ENCODE assay signal across 8 cellular contexts in the genomic region with DNA sequence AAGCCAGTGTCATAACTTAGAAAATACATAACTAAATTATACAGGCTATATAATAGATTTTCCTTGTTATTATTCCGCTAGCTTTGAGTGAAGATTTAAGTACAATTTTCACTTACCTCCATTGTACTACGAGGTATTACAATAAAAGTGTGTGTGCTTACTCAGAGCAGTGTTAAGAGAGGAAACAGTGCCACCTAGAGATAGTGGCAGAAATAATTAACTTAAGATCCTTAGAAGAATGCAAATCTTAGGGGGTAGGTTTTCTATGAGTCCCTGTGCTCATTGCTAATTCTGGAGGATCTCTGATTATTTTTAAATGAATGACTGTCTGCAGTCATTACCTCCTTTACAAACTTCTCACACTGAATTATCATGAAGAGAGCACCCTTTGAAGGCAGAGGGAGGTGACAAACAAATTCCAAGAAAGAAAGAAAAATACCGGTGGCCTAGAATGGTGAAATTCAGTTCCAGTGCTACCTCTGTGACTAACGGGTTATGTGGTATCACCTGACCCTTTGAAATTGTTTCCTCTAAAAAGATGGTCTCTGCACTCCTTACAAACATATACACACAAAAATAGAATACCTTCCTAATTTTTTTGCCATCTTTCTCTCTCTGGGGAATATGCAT.
DNase-seq lines count a peak whose midpoint lies in the region; ATAC-seq and TF ChIP-seq lines count a peak whose summit lies in the region.

No MANE protein-coding gene starts in this region.

- H3K27me3 Mint-ChIP-seq in brain (no peaks in the 10 kb centered on the region), nephron (ENCODE audit: low read depth) (peaks cover 3% of the 10 kb centered on the region)

- no peaks in the 10 kb centered on the region for H3K9me2 ChIP-seq in MM.1S (replicated peaks; ENCODE audit: insufficient read depth, low read length)

- DNase-seq in GM06990 (ENCODE audit: extremely low read depth, insufficient read length) = no peak
- DNase-seq in MM.1S = peak; percentile 38
- DNase-seq in effector memory CD4-positive, alpha-beta T cell = no peak
- DNase-seq in NCI-H2107 treated with DMSO at 0.1 percent for 48 hours (lab: John Stamatoyannopoulos, UW; ENCODE audit: unreplicated experiment) = no peak

- H3K27ac ChIP-seq in MM.1S (ENCODE audit: low read length) = no peak overlapping the region
- no peak overlapping the region for H3K27ac ChIP-seq in effector memory CD4-positive, alpha-beta T cell (ENCODE audit: insufficient read depth, low read length, poor library complexity, severe bottlenecking)

- no peak overlapping the region for H3K4me2 ChIP-seq in MM.1S (ENCODE audit: low read depth, low read length)

- peak; percentile 45 for TF ChIP-seq CTCF in GM06990 (IDR thresholded peaks at IDR 0.05; ENCODE audit: insufficient read depth, low read length, poor library complexity, severe bottlenecking)
- TF ChIP-seq CTCF in MM.1S (IDR thresholded peaks at IDR 0.05; ENCODE audit: low read length) = peak; percentile 66
- peak; percentile 60 to 78 for TF ChIP-seq CTCF in brain (conservative IDR thresholded peaks at IDR 0.05)
- TF ChIP-seq CTCF in nephron (IDR thresholded peaks at IDR 0.05; ENCODE audit: unreplicated experiment in 3 of 3) = peak in 2 of 3 experiments; percentile 44 to 62

- peak overlapping the region in 1 of 5 experiments; percentile 44 for H3K27ac Mint-ChIP-seq in brain
- no peak overlapping the region for H3K27ac Mint-ChIP-seq in nephron

- no peaks in the 10 kb centered on the region for H3K79me2 ChIP-seq in MM.1S (ENCODE audit: low read length)

- ATAC-seq in GM21576 (IDR thresholded peaks at IDR 0.05; ENCODE audit: unreplicated experiment) (peak; percentile 71), GM19324 (IDR thresholded peaks at IDR 0.05; ENCODE audit: low FRiP score, unreplicated experiment) (no peak)

- H3K36me3 ChIP-seq in GM06990 (ENCODE audit: control insufficient read depth, insufficient read depth, low read length) (no peaks in the 10 kb centered on the region), MM.1S (replicated peaks; ENCODE audit: insufficient read depth, low read length) (no peaks in the 10 kb centered on the region)
- no peaks in the 10 kb centered on the region for H3K36me3 ChIP-seq in effector memory CD4-positive, alpha-beta T cell (ENCODE audit: control insufficient read depth, insufficient read depth, low read length)

- no peak overlapping the region for H3K9ac ChIP-seq in MM.1S (ENCODE audit: low read length)

- no peak overlapping the region for H2AFZ ChIP-seq in MM.1S (ENCODE audit: low read length)

- H3K4me1 Mint-ChIP-seq in brain = peaks cover 3% of the 10 kb centered on the region
- H3K4me1 Mint-ChIP-seq in nephron = no peaks in the 10 kb centered on the region

- H4K20me1 ChIP-seq in MM.1S (ENCODE audit: insufficient read depth, low read length) = no peaks in the 10 kb centered on the region

- no peaks in the 10 kb centered on the region for H3K4me1 ChIP-seq in MM.1S (ENCODE audit: low read length)
- H3K4me1 ChIP-seq in effector memory CD4-positive, alpha-beta T cell (ENCODE audit: control insufficient read depth, insufficient read depth, low read length, poor library complexity, severe bottlenecking) = no peaks in the 10 kb centered on the region

- H3K9me3 Mint-ChIP-seq in brain (no peaks in the 10 kb centered on the region), nephron (no peaks in the 10 kb centered on the region)

- H3K36me3 Mint-ChIP-seq in brain = no peaks in the 10 kb centered on the region
- no peaks in the 10 kb centered on the region for H3K36me3 Mint-ChIP-seq in nephron (ENCODE audit: low read depth)

- H3K4me3 Mint-ChIP-seq in brain (no peak overlapping the region), nephron (no peak overlapping the region)

- no peaks in the 10 kb centered on the region for H3F3A ChIP-seq in MM.1S (ENCODE audit: insufficient read depth, low read length)

- H3K4me3 ChIP-seq in GM06990 (replicated peaks; ENCODE audit: low read depth, low read length) (no peak overlapping the region), MM.1S (ENCODE audit: low read length) (no peak overlapping the region)
- no peak overlapping the region for H3K4me3 ChIP-seq in effector memory CD4-positive, alpha-beta T cell (ENCODE audit: insufficient read depth, low read depth, low read length, poor library complexity, severe bottlenecking)

- no peaks in the 10 kb centered on the region for H3K9me3 ChIP-seq in MM.1S (replicated peaks; ENCODE audit: insufficient read depth, low read length)
- no peaks in the 10 kb centered on the region for H3K9me3 ChIP-seq in effector memory CD4-positive, alpha-beta T cell (ENCODE audit: control insufficient read depth, low read length)

- H3K27me3 ChIP-seq in GM06990 (replicated peaks; ENCODE audit: control insufficient read depth, insufficient read depth, low read length) = no peaks in the 10 kb centered on the region
- H3K27me3 ChIP-seq in MM.1S (replicated peaks; ENCODE audit: insufficient read depth, low read length) = no peaks in the 10 kb centered on the region
- no peaks in the 10 kb centered on the region for H3K27me3 ChIP-seq in effector memory CD4-positive, alpha-beta T cell (replicated peaks; ENCODE audit: control insufficient read depth, insufficient read depth, low read length, poor library complexity, severe bottlenecking)
